Comparison of ENCODE assay signal across 23 cellular contexts in the genomic region with DNA sequence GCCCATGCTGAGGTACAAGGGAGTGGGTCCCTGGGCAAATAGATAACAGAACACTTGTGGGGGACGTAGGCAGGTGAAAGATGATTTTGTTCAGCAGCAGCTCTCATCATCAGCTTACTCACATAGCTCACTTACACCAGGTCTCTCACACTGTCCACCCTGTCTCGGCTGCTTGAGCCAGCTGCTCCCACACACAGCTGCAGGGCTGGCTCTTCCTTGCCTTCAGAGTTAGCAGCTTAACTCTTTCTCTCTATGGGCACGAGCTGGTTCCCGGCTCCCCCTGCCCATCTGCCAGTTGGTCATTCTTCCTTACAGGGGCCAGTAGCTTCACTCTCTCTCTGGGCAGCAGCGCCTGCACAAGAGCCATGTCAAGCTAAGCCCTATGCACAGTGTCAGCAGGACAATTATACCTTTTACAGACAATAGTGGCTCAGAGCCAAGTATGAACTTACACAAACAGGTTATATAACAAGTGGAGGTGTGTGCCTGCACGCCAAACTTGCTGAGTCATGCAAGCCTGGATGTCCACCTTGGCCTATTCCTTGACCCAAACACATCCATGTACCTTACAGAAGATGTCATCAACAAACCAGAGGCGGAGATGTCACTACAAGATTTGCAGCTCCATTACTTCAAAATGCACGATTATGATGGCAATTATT. TPM values are rescaled to one million over a fixed set of nuclear protein-coding genes. Genes with fewer than 3 reads are reported as not detected.
DNase-seq lines count a peak whose midpoint lies in the region; ATAC-seq and TF ChIP-seq lines count a peak whose summit lies in the region.
"Had no signal": no experiment of that assay in that cellular context is flagged by ENCODE, and none has a peak within 500 bp of the region (broad histone marks: within the 10 kb centered on the region; RNA-seq: fewer than 3 reads in every experiment).

No MANE protein-coding gene starts in this region.

- H3K9me3 ChIP-seq in DND-41 (ENCODE audit: insufficient read depth, low read length, severe bottlenecking) = no peaks in the 10 kb centered on the region
- no peaks in the 10 kb centered on the region for H3K9me3 ChIP-seq in neural progenitor cell (ENCODE audit: low read depth)
- peaks cover 0 to 9% of the 10 kb centered on the region in 2 donors for H3K9me3 ChIP-seq in right atrium auricular region
- H3K9me3 ChIP-seq: HAP-1, SK-N-SH had no signal

- H4K20me1 ChIP-seq in DND-41 (ENCODE audit: insufficient read depth, low read length) (no peaks in the 10 kb centered on the region), neural progenitor cell (ENCODE audit: low read depth) (no peaks in the 10 kb centered on the region)

- H3K27ac ChIP-seq in DND-41 (ENCODE audit: low read length) = no peak overlapping the region
- no peak overlapping the region for H3K27ac ChIP-seq in neural progenitor cell
- H3K27ac ChIP-seq in right atrium auricular region = no peak overlapping the region
- H3K27ac ChIP-seq: 22Rv1 had no signal

- no peak overlapping the region for H2AFZ ChIP-seq in DND-41 (ENCODE audit: low read depth, low read length)
- H2AFZ ChIP-seq in neural progenitor cell (replicated peaks) = no peak overlapping the region

- peak overlapping the region; percentile 5 for H3K27ac Mint-ChIP-seq in neural progenitor cell
- H3K27ac Mint-ChIP-seq: CD4-positive, CD25-positive, alpha-beta regulatory T cell; HFFc6 had no signal

- no peak overlapping the region for H3K9ac ChIP-seq in DND-41 (ENCODE audit: low read depth, low read length)
- H3K9ac ChIP-seq in neural progenitor cell = no peak overlapping the region
- H3K9ac ChIP-seq: SK-N-SH had no signal

- H3K4me1 ChIP-seq in DND-41 (ENCODE audit: insufficient read depth, low read length) (no peaks in the 10 kb centered on the region), neural progenitor cell (no peaks in the 10 kb centered on the region), right atrium auricular region (no peaks in the 10 kb centered on the region)
- H3K4me1 ChIP-seq: HAP-1 had no signal

- H3K4me2 ChIP-seq in DND-41 (ENCODE audit: insufficient read depth, low read length) (no peak overlapping the region), neural progenitor cell (no peak overlapping the region)
- H3K4me2 ChIP-seq: SK-N-SH had no signal

- no peaks in the 10 kb centered on the region for H3F3A ChIP-seq in neural progenitor cell (ENCODE audit: low read depth)

- no peak overlapping the region for H3K4me3 ChIP-seq in DND-41 (ENCODE audit: low read depth in 1 of 2, low read length in 2 of 2)
- H3K4me3 ChIP-seq in neural progenitor cell = no peak overlapping the region
- no peak overlapping the region for H3K4me3 ChIP-seq in right atrium auricular region
- H3K4me3 ChIP-seq: HAP-1 had no signal

- no peak overlapping the region for H3K4me3 Mint-ChIP-seq in neural progenitor cell
- H3K4me3 Mint-ChIP-seq: CD4-positive, CD25-positive, alpha-beta regulatory T cell; HFFc6 had no signal

- no peaks in the 10 kb centered on the region for H3K4me1 Mint-ChIP-seq in neural progenitor cell

- H3K36me3 ChIP-seq in DND-41 (ENCODE audit: insufficient read depth, low read length) (no peaks in the 10 kb centered on the region), neural progenitor cell (no peaks in the 10 kb centered on the region), right atrium auricular region (no peaks in the 10 kb centered on the region)
- H3K36me3 ChIP-seq: HAP-1 had no signal

- ATAC-seq in DND-41 (ENCODE audit: insufficient read depth, low read depth) = peak; percentile 22; the same call in 1 of the 3 replicates
- ATAC-seq in HG02571 (IDR thresholded peaks at IDR 0.05; ENCODE audit: unreplicated experiment) = no peak

- H3K36me3 Mint-ChIP-seq in neural progenitor cell = peaks cover 12% of the 10 kb centered on the region

- DNase-seq in DMS53 (lab: John Stamatoyannopoulos, UW) = peak; percentile 11
- DNase-seq in DMS53 treated with DMSO at 0.1 percent for 48 hours (lab: John Stamatoyannopoulos, UW; ENCODE audit: unreplicated experiment) = no peak
- no peak for DNase-seq in DND-41
- peak; percentile 4 for DNase-seq in NCI-H748 treated with DMSO at 0.1 percent for 48 hours (lab: John Stamatoyannopoulos, UW)
- DNase-seq in neural progenitor cell (ENCODE audit: low spot score) = no peak
- DNase-seq in SKM-1 treated with dmso at 0.1 percent for 144 hours (lab: John Stamatoyannopoulos, UW; ENCODE audit: unreplicated experiment) = no peak
- no peak for DNase-seq in right atrium auricular region (ENCODE audit: low spot score)
- DNase-seq: ACHN; CD4-positive, CD25-positive, alpha-beta regulatory T cell; DMS153; GOT3; HFFc6; Kasumi-1; NCI-H1092 treated with DMSO at 0.1 percent for 48 hours; NCI-H146; NCI-H1930; NCI-H2227 treated with DMSO at 0.1 percent for 48 hours; NCI-H510A; NCI-H774; SK-N-SH had no signal

- no peaks in the 10 kb centered on the region for H3K79me2 ChIP-seq in DND-41 (ENCODE audit: insufficient read depth, low read length)
- no peaks in the 10 kb centered on the region for H3K79me2 ChIP-seq in neural progenitor cell (ENCODE audit: low read depth)

- H3K27me3 ChIP-seq in DND-41 (ENCODE audit: insufficient read depth, low read length, poor library complexity) = no peaks in the 10 kb centered on the region
- no peaks in the 10 kb centered on the region for H3K27me3 ChIP-seq in neural progenitor cell
- no peaks in the 10 kb centered on the region for H3K27me3 ChIP-seq in right atrium auricular region

- no peak for TF ChIP-seq CTCF in DND-41 (IDR thresholded peaks at IDR 0.05; ENCODE audit: borderline replicate concordance, extremely low read depth, low read length, poor library complexity, severe bottlenecking)
- no peak for TF ChIP-seq CTCF in neural progenitor cell (IDR thresholded peaks at IDR 0.05)
- TF ChIP-seq CTCF in right atrium auricular region (IDR thresholded peaks at IDR 0.05) = no peak

- peaks cover 3% of the 10 kb centered on the region for H3K27me3 Mint-ChIP-seq in neural progenitor cell (ENCODE audit: insufficient read depth, low read depth)

- H3K9me3 Mint-ChIP-seq in neural progenitor cell = peaks cover 26% of the 10 kb centered on the region

RNA-seq across cellular contexts. Expression of gene ZNF391, which starts 18.7 kb away (rescaled TPM):
- total RNA-seq in neural progenitor cell (ENCODE audit: low replicate concordance) (9.6 and 16.5 TPM in 2 replicates), right atrium auricular region (1 to 10 TPM in 1 of 2 donors, under 1 TPM in 1; 0.89 to 1.3 TPM)

Comparison
In these comparisons a context has a peak if more than half of its experiments do, and no peak if none do; other contexts are left out.
1. DNase-seq: peak in DMS53 (single experiment) and NCI-H748 treated with DMSO at 0.1 percent for 48 hours (single experiment); none in DMS53 treated with DMSO at 0.1 percent for 48 hours (single experiment), DND-41 (single experiment), neural progenitor cell (single experiment), SKM-1 treated with dmso at 0.1 percent for 144 hours (single experiment) and right atrium auricular region (single experiment).